1 cellular context compared by ENCODE assay signal in the genomic region with DNA sequence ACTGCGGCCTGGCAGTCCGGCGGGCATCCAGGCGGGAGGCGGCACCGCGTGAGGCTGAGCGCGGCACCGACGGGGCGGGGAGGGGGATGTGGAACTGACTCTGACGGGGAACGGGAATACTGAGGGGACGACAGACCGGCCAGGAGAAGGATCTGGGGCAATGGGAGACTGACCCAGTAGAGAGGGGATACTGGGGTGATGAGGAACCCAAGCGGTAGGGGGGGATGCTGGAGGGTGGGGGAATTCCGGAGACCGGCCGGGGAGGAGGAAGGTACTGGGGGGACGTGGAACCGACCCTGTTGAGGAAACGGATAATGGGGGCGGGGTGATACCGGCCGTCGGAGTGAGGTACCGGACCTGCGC.
TF ChIP-seq lines count a peak whose summit lies in the region.

No MANE protein-coding gene starts in this region.

TF ChIP-seq in A549, 52 proteins besides CTCF, POLR2A, EP300 and RAD21 (continued from another document):
- TF ChIP-seq, protein P1, sequence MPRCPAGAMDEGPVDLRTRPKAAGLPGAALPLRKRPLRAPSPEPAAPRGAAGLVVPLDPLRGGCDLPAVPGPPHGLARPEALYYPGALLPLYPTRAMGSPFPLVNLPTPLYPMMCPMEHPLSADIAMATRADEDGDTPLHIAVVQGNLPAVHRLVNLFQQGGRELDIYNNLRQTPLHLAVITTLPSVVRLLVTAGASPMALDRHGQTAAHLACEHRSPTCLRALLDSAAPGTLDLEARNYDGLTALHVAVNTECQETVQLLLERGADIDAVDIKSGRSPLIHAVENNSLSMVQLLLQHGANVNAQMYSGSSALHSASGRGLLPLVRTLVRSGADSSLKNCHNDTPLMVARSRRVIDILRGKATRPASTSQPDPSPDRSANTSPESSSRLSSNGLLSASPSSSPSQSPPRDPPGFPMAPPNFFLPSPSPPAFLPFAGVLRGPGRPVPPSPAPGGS (IDR thresholded peaks at IDR 0.05) = no peak
TF ChIP-seq in A549: peak in this region for 0.
